In genomic region chr13:36819064-36819810, GRCh38 we compare ENCODE assay signal across 8 cellular contexts. TPM values are rescaled to one million over a fixed set of nuclear protein-coding genes. Genes with fewer than 3 reads are reported as not detected.
A peak's percentile ranks its signal among the peaks of the same experiment; 100 is the strongest.
DNase-seq lines count a peak whose midpoint lies in the region; ATAC-seq and TF ChIP-seq lines count a peak whose summit lies in the region.

Gene RFXAP (plus strand): TSS chr13:36819222. CDS start chr13:36819358, 136 bp downstream.

- H3K9me3 ChIP-seq in iPS-18c (ENCODE audit: control insufficient read depth, insufficient read depth, low read length), result no peaks in the 10 kb centered on the region
- no peaks in the 10 kb centered on the region for H3K9me3 ChIP-seq in skeletal muscle tissue (ENCODE audit: control insufficient read depth in 3 of 3, low read length in 3 of 3)

- no peak for TF ChIP-seq CTCF in brain microvascular endothelial cell (IDR thresholded peaks at IDR 0.05; ENCODE audit: low read depth, low read length, missing control alignments)

- H3K27me3 ChIP-seq in brain microvascular endothelial cell (replicated peaks), result no peaks in the 10 kb centered on the region
- H3K27me3 ChIP-seq in skeletal muscle tissue (ENCODE audit: control insufficient read depth in 3 of 3, insufficient read depth in 3 of 3, low read length in 3 of 3), result no peaks in the 10 kb centered on the region

- H3K36me3 ChIP-seq in brain microvascular endothelial cell (replicated peaks) (no peaks in the 10 kb centered on the region), skeletal muscle tissue (ENCODE audit: control insufficient read depth in 3 of 3, insufficient read depth in 3 of 3, low read length in 3 of 3) (no peaks in the 10 kb centered on the region)

- H3K4me1 ChIP-seq in skeletal muscle tissue (ENCODE audit: control insufficient read depth in 3 of 3, insufficient read depth in 3 of 3, low read length in 3 of 3), result peaks cover 11 to 18% (median 14%) of the 10 kb centered on the region in 3 donors

- in situ Hi-C loops in brain microvascular endothelial cell (cut with HindIII; ENCODE audit: low pct_ligation_motif_present, low sequenced_read_pairs), result no loop called here

- peak; percentile 86 for ATAC-seq in GM18511 (IDR thresholded peaks at IDR 0.05; ENCODE audit: unreplicated experiment)
- peak; percentile 84 for ATAC-seq in HG03025 (IDR thresholded peaks at IDR 0.05; ENCODE audit: low FRiP score, unreplicated experiment)

- H3K27ac ChIP-seq in brain microvascular endothelial cell (peak within 1 kb of the TSS; percentile 46), skeletal muscle tissue (ENCODE audit: low read depth, low read length) (peak within 1 kb of the TSS; percentile 54)

- H3K9ac ChIP-seq in skeletal muscle tissue (ENCODE audit: low read depth in 1 of 3, low read length in 3 of 3), result peak within 1 kb of the TSS; percentile 76 to 91 (median 84)

- peak; percentile 68 for DNase-seq in 8988T
- peak; percentile 56 for DNase-seq in NCI-H2107 treated with DMSO at 0.1 percent for 48 hours (lab: John Stamatoyannopoulos, UW; ENCODE audit: unreplicated experiment)
- DNase-seq in UCSD-AML1 (lab: John Stamatoyannopoulos, UW; ENCODE audit: unreplicated experiment), result peak; percentile 94
- peak; percentile 74 for DNase-seq in brain microvascular endothelial cell

- H3K4me3 ChIP-seq in brain microvascular endothelial cell (ENCODE audit: low read depth, low read length) (peak within 1 kb of the TSS; percentile 74), iPS-18c (ENCODE audit: insufficient read depth, low read depth, low read length) (peak within 1 kb of the TSS; percentile 76), skeletal muscle tissue (ENCODE audit: low read length in 3 of 3) (peak within 1 kb of the TSS; percentile 93 to 98 (median 94))

RNA-seq across cellular contexts. Expression of gene RFXAP, which starts in this region (rescaled TPM):
- 5.2 TPM for total RNA-seq in skeletal muscle tissue

Comparison
In these comparisons a context has a peak if more than half of its experiments do, and no peak if none do; other contexts are left out.
1. Peak in every context shown above with its lines: DNase-seq, ATAC-seq, H3K4me3 ChIP-seq and H3K27ac ChIP-seq.